In genomic region chr11:59842316-59842715, GRCh38 we compare ENCODE assay signal across 22 cellular contexts. TPM values are rescaled to one million over a fixed set of nuclear protein-coding genes. Genes with fewer than 3 reads are reported as not detected.
A peak's percentile ranks its signal among the peaks of the same experiment; 100 is the strongest.
DNase-seq lines count a peak whose midpoint lies in the region; ATAC-seq, FAIRE-seq and TF ChIP-seq lines count a peak whose summit lies in the region.
"Had no signal": no experiment of that assay in that cellular context is flagged by ENCODE, and none has a peak within 500 bp of the region (broad histone marks: within the 10 kb centered on the region; RNA-seq: fewer than 3 reads in every experiment).

No MANE protein-coding gene starts in this region.

- H3K27ac ChIP-seq in SK-N-SH (ENCODE audit: low read depth in 2 of 2, low read length in 1 of 2) = no peak overlapping the region
- H3K27ac ChIP-seq in K562 (ENCODE audit: extremely low read depth, low read depth, low read length) = no peak overlapping the region
- H3K27ac ChIP-seq: GM23248 had no signal

- H2AFZ ChIP-seq in SK-N-SH (ENCODE audit: low read depth) = no peak overlapping the region
- H2AFZ ChIP-seq in K562 (ENCODE audit: low read depth, low read length) = peak overlapping the region; percentile 69
- H2AFZ ChIP-seq: GM23248 had no signal

- TF ChIP-seq RAD21 in SK-N-SH (IDR thresholded peaks at IDR 0.05; ENCODE audit: low read length) = no peak
- no peak for TF ChIP-seq RAD21 in Ishikawa (IDR thresholded peaks at IDR 0.05; ENCODE audit: low read depth)
- peak in 1 of 2 experiments; percentile 59; a peak in 2 of 4 replicates for TF ChIP-seq RAD21 in K562 (CRISPR knock-in tag; conservative IDR thresholded peaks at IDR 0.05 in 1 of 2, IDR thresholded peaks at IDR 0.05 in 1 of 2)

- H3K4me3 ChIP-seq in SK-N-SH (ENCODE audit: low read depth in 2 of 2, low read length in 1 of 2) (no peak overlapping the region), K562 (no peak overlapping the region)
- H3K4me3 ChIP-seq: GM23248, HAP-1 had no signal

- WGBS in SK-N-SH (ENCODE audit: low lambda C conversion rate) = 25% methylated on average over 12 of the region's 12 CpGs
- 15% methylated on average over 12 of the region's 12 CpGs for whole genome bisulfite sequencing in K562 (ENCODE audit: insufficient coverage, low coverage, missing lambda C conversion rate)

- no peaks in the 10 kb centered on the region for H3K36me3 Mint-ChIP-seq in activated CD8-positive, alpha-beta memory T cell treated with anti-CD3 and anti-CD28 coated beads, Interleukin-2, amount 10 ng/mL, durations not matched to agents 7 days and 5 days
- H3K36me3 Mint-ChIP-seq: CD4-positive, CD25-positive, alpha-beta regulatory T cell; CD8-positive, alpha-beta memory T cell; IgD-negative memory B cell had no signal

- peaks cover 4% of the 10 kb centered on the region for H3K27me3 Mint-ChIP-seq in activated CD8-positive, alpha-beta memory T cell treated with anti-CD3 and anti-CD28 coated beads, Interleukin-2, amount 10 ng/mL, durations not matched to agents 7 days and 5 days

- H3K27ac Mint-ChIP-seq in activated CD8-positive, alpha-beta memory T cell treated with anti-CD3 and anti-CD28 coated beads, Interleukin-2, amount 10 ng/mL, durations not matched to agents 7 days and 5 days = no peak overlapping the region
- H3K27ac Mint-ChIP-seq: CD4-positive, CD25-positive, alpha-beta regulatory T cell; IgD-negative memory B cell had no signal

- H4K20me1 ChIP-seq in SK-N-SH (ENCODE audit: insufficient read depth) (no peaks in the 10 kb centered on the region), K562 (replicated peaks; ENCODE audit: control insufficient read depth, insufficient read depth, low read length) (no peaks in the 10 kb centered on the region)

- H3K9ac ChIP-seq in SK-N-SH = no peak overlapping the region
- peak overlapping the region; percentile 15 to 76; a peak in 2 of 4 replicates for H3K9ac ChIP-seq in K562 (ENCODE audit: insufficient read depth in 1 of 2, low read depth in 2 of 2, low read length in 2 of 2)
- H3K9ac ChIP-seq: GM23248 had no signal

- H3K4me1 ChIP-seq in SK-N-SH (ENCODE audit: control insufficient read depth in 1 of 2, insufficient read depth in 2 of 2, low read depth in 1 of 2, low read length in 1 of 2) (no peaks in the 10 kb centered on the region), K562 (replicated peaks in 1 of 2; ENCODE audit: control insufficient read depth in 2 of 2, insufficient read depth in 2 of 2, low read length in 2 of 2) (peaks cover 4 to 38% of the 10 kb centered on the region in 2 experiments; a peak in 4 of 5 replicates)
- H3K4me1 ChIP-seq: BE2C had no signal

- H3K9me3 ChIP-seq in SK-N-SH (no peaks in the 10 kb centered on the region), K562 (replicated peaks; ENCODE audit: control insufficient read depth, insufficient read depth, low read depth, low read length) (no peaks in the 10 kb centered on the region)
- H3K9me3 ChIP-seq: BE2C, HAP-1 had no signal

- no peaks in the 10 kb centered on the region for H3K9me1 ChIP-seq in K562 (ENCODE audit: control insufficient read depth, insufficient read depth, low read length)

- FAIRE-seq in K562 (lab: Jason Lieb, UNC) = no peak
- FAIRE-seq: A204.1, GM12892, GM18507, HTR-8/SVneo had no signal

- DNase-seq in SK-N-SH (peak; percentile 4), K562 (ENCODE audit: extremely low read depth in 1 of 4, low spot score in 3 of 4) (peak; percentile 44 to 64 (median 56))
- no peak for DNase-seq in activated CD8-positive, alpha-beta memory T cell treated with anti-CD3 and anti-CD28 coated beads, Interleukin-2, amount 10 ng/mL, durations not matched to agents 7 days and 5 days
- DNase-seq: ACHN; BE2C; C1 segment of cervical spinal cord; CD4-positive, CD25-positive, alpha-beta regulatory T cell; CD8-positive, alpha-beta memory T cell; COR-L47; GDM1; GM23248 had no signal

- CTCF ChIA-PET in SK-N-SH (lab: Yijun Ruan, JAX) = interaction anchor here (1.4 kb wide), 1 partner anchor 20 kb away, joined by 3 read pairs; no protein-coding TSS in a partner anchor
- CTCF ChIA-PET in K562 (lab: Yijun Ruan, JAX; ENCODE audit: low intra/inter-chr PET ratio) = no interaction called here
- CTCF ChIA-PET in activated CD8-positive, alpha-beta memory T cell treated with anti-CD3 and anti-CD28 coated beads, Interleukin-2, amount 10 ng/mL, durations not matched to agents 7 days and 5 days (lab: Charles Lee) = no interaction called here

- no peaks in the 10 kb centered on the region for H3K9me2 ChIP-seq in SK-N-SH

- TF ChIP-seq POLR2A in K562 (conservative IDR thresholded peaks at IDR 0.05) = no peak

- H3K9me3 Mint-ChIP-seq in activated CD8-positive, alpha-beta memory T cell treated with anti-CD3 and anti-CD28 coated beads, Interleukin-2, amount 10 ng/mL, durations not matched to agents 7 days and 5 days (ENCODE audit: low read depth) = no peaks in the 10 kb centered on the region
- H3K9me3 Mint-ChIP-seq: CD8-positive, alpha-beta memory T cell; IgD-negative memory B cell had no signal

- ATAC-seq in SK-N-SH treated with all-trans-retinoic acid at 6 μM for 48 hours (no peak), K562 (peak; percentile 47), HG03442 (IDR thresholded peaks at IDR 0.05; ENCODE audit: unreplicated experiment) (no peak)
- no peak for ATAC-seq in activated CD4-positive, CD25-positive, alpha-beta regulatory T cell treated with anti-CD3 and anti-CD28 coated beads, Interleukin-2, amount 50 U/mL, for 24 hours
- ATAC-seq in activated CD8-positive, alpha-beta memory T cell treated with anti-CD3 and anti-CD28 coated beads, Interleukin-2, amount 10 ng/mL, durations not matched to agents 7 days and 5 days = no peak

- H3K4me1 Mint-ChIP-seq in activated CD8-positive, alpha-beta memory T cell treated with anti-CD3 and anti-CD28 coated beads, Interleukin-2, amount 10 ng/mL, durations not matched to agents 7 days and 5 days = peaks cover 2% of the 10 kb centered on the region
- H3K4me1 Mint-ChIP-seq: CD4-positive, CD25-positive, alpha-beta regulatory T cell; CD8-positive, alpha-beta memory T cell; IgD-negative memory B cell had no signal

- TF ChIP-seq CTCF in SK-N-SH (IDR thresholded peaks at IDR 0.05) (no peak), K562 (IDR thresholded peaks at IDR 0.05 in 2 of 3, conservative IDR thresholded peaks at IDR 0.05 in 1 of 3; ENCODE audit: insufficient read depth in 2 of 3, low read depth in 1 of 3, low read length in 3 of 3) (no peak)

- POLR2A ChIA-PET in SK-N-SH (lab: Yijun Ruan, JAX) = no interaction called here
- POLR2A ChIA-PET in K562 (lab: Yijun Ruan, JAX) = no interaction called here

- BruUV-seq in K562 (replicated peaks; lab: Mats Ljungman, UMichigan) = no TSS peak

- in situ Hi-C loops in K562 (cut with MboI) = no loop called here

- H3K79me2 ChIP-seq in SK-N-SH (ENCODE audit: insufficient read depth) (no peaks in the 10 kb centered on the region), K562 (ENCODE audit: control insufficient read depth, insufficient read depth, low read length) (no peaks in the 10 kb centered on the region)

- H3K27me3 ChIP-seq in SK-N-SH (ENCODE audit: insufficient read depth) (no peaks in the 10 kb centered on the region; the same call in 1 of the 2 replicates), K562 (ENCODE audit: control insufficient read depth in 2 of 2, insufficient read depth in 2 of 2, low read length in 2 of 2) (no peaks in the 10 kb centered on the region)
- H3K27me3 ChIP-seq: BE2C had no signal

- H3F3A ChIP-seq in SK-N-SH (replicated peaks; ENCODE audit: insufficient read depth) = no peaks in the 10 kb centered on the region

- H3K4me2 ChIP-seq in SK-N-SH = no peak overlapping the region
- H3K4me2 ChIP-seq in K562 (ENCODE audit: insufficient read depth, low read length) = peak overlapping the region; percentile 70

- no peak overlapping the region for H3K4me3 Mint-ChIP-seq in activated CD8-positive, alpha-beta memory T cell treated with anti-CD3 and anti-CD28 coated beads, Interleukin-2, amount 10 ng/mL, durations not matched to agents 7 days and 5 days
- H3K4me3 Mint-ChIP-seq: CD4-positive, CD25-positive, alpha-beta regulatory T cell; CD8-positive, alpha-beta memory T cell had no signal

- H3K36me3 ChIP-seq in SK-N-SH (replicated peaks in 1 of 2; ENCODE audit: control insufficient read depth in 1 of 2, insufficient read depth in 2 of 2, low read length in 1 of 2) (no peaks in the 10 kb centered on the region), K562 (ENCODE audit: control insufficient read depth, insufficient read depth, low read length) (no peaks in the 10 kb centered on the region)
- H3K36me3 ChIP-seq: BE2C, HAP-1 had no signal

- intact Hi-C loops in K562 (cut with micrococcal nuclease) = no loop called here

- TF ChIP-seq EP300 in SK-N-SH (IDR thresholded peaks at IDR 0.05; ENCODE audit: borderline replicate concordance in 1 of 2, low read depth in 1 of 2, low read length in 1 of 2) (no peak), Ishikawa (IDR thresholded peaks at IDR 0.05; ENCODE audit: borderline replicate concordance) (no peak), K562 (IDR thresholded peaks at IDR 0.05; ENCODE audit: low read length) (no peak)

RNA-seq across cellular contexts. Expression of gene CBLIF, which starts 3.0 kb away (rescaled TPM):
- polyA plus RNA-seq in SK-N-SH (2012; rRNA removed) (not detected in 2 replicates), K562 (2011; rRNA removed) (0.07 and 0.11 TPM in 2 replicates), K562 (2014; fragmentation: Illumina TruSeq; extraction: Trizol) (0.58 and 0.76 TPM in 2 replicates), K562 (2014; fragmentation: Nextera tagmentation; extraction: Ambion mirVana) (under 1 TPM; 0.39 to 0.83 TPM), K562 (2014; rRNA removed) (0.49 and 0.54 TPM in 2 replicates)
- polyA plus RNA-seq in SK-N-SH (2012; cell fraction: cytosol; rRNA removed) = not detected in 2 replicates
- polyA plus RNA-seq in SK-N-SH (2012; cell fraction: nucleus; rRNA removed) = not detected in 2 replicates
- not detected in 2 replicates for total RNA-seq in K562 (2011; cell fraction: chromatin; rRNA removed; ENCODE audit: low replicate concordance)
- 0.33 TPM in 1 of 2 replicates, not detected in the other for total RNA-seq in K562 (2011; cell fraction: nucleolus; rRNA removed)
- not detected in 2 replicates for total RNA-seq in K562 (2011; cell fraction: nucleoplasm; rRNA removed)
- total RNA-seq in K562 (2014; rRNA removed) (0.23 and 0.37 TPM in 2 replicates), K562 (2014; rRNA removed; fragmentation: Illumina TruSeq; extraction: Trizol) (0.45 and 0.58 TPM in 2 replicates), K562 (2015; rRNA removed; fragmentation: Illumina TruSeq; extraction: Trizol) (0.40 and 0.53 TPM in 2 replicates), K562 (2021) (0.62 and 0.72 TPM in 2 replicates)
- polyA plus RNA-seq in K562 (2011; cell fraction: cytosol; rRNA removed) = 0.24 TPM in 1 of 2 replicates, not detected in the other
- 0.40 TPM in 1 of 2 replicates, not detected in the other for polyA plus RNA-seq in K562 (2011; cell fraction: nucleus; rRNA removed)
- polyA plus RNA-seq in K562 (2012) = 0.14 and 0.20 TPM in 2 replicates
- polyA minus RNA-seq in K562 (2011; rRNA and poly(A)+ RNA removed) = 0.35 TPM in 1 of 2 replicates, not detected in the other
- polyA minus RNA-seq in K562 (2011; cell fraction: cytosol; rRNA and poly(A)+ RNA removed) = not detected in 2 replicates
- polyA minus RNA-seq in K562 (2011; cell fraction: nucleus; rRNA and poly(A)+ RNA removed) = not detected in 2 replicates
- not detected for total RNA-seq in activated CD8-positive, alpha-beta memory T cell treated with anti-CD3 and anti-CD28 coated beads, Interleukin-2, amount 10 ng/mL, durations not matched to agents 7 days and 5 days
- total RNA-seq: CD4-positive, CD25-positive, alpha-beta regulatory T cell; CD8-positive, alpha-beta memory T cell; GM23248; H4 had no signal
- polyA plus RNA-seq: CD4-positive, CD25-positive, alpha-beta regulatory T cell; CD8-positive, alpha-beta memory T cell; GM23248; IgD-negative memory B cell had no signal

RNA-seq across cellular contexts. Expression of gene TCN1, which starts 24.0 kb away (rescaled TPM):
- polyA plus RNA-seq in SK-N-SH (2012; rRNA removed) (0.03 TPM in 1 of 2 replicates, not detected in the other), K562 (2011; rRNA removed) (0.63 and 1.4 TPM in 2 replicates), K562 (2014; fragmentation: Illumina TruSeq; extraction: Trizol) (9.5 and 10.4 TPM in 2 replicates), K562 (2014; fragmentation: Nextera tagmentation; extraction: Ambion mirVana) (10 to 100 TPM; 19.0 to 25.9 TPM), K562 (2014; rRNA removed) (4.8 and 5.1 TPM in 2 replicates)
- not detected in 2 replicates for polyA plus RNA-seq in SK-N-SH (2012; cell fraction: cytosol; rRNA removed)
- polyA plus RNA-seq in SK-N-SH (2012; cell fraction: nucleus; rRNA removed) = not detected in 2 replicates
- 0.51 and 0.55 TPM in 2 replicates for total RNA-seq in K562 (2011; cell fraction: chromatin; rRNA removed; ENCODE audit: low replicate concordance)
- 0.66 and 0.67 TPM in 2 replicates for total RNA-seq in K562 (2011; cell fraction: nucleolus; rRNA removed)
- 1.1 and 1.2 TPM in 2 replicates for total RNA-seq in K562 (2011; cell fraction: nucleoplasm; rRNA removed)
- total RNA-seq in K562 (2014; rRNA removed) (3.8 TPM in 2 replicates), K562 (2014; rRNA removed; fragmentation: Illumina TruSeq; extraction: Trizol) (7.1 and 8.0 TPM in 2 replicates), K562 (2015; rRNA removed; fragmentation: Illumina TruSeq; extraction: Trizol) (17.9 and 18.8 TPM in 2 replicates), K562 (2021) (4.6 and 6.6 TPM in 2 replicates)
- polyA plus RNA-seq in K562 (2011; cell fraction: cytosol; rRNA removed) = 0.57 and 1.6 TPM in 2 replicates
- 0.46 and 0.94 TPM in 2 replicates for polyA plus RNA-seq in K562 (2011; cell fraction: nucleus; rRNA removed)
- 23.1 and 72.9 TPM in 2 replicates for polyA plus RNA-seq in K562 (2012)
- polyA minus RNA-seq in K562 (2011; rRNA and poly(A)+ RNA removed) = 0.74 and 1.6 TPM in 2 replicates
- 4.6 TPM in 1 of 2 replicates, not detected in the other for polyA minus RNA-seq in K562 (2011; cell fraction: cytosol; rRNA and poly(A)+ RNA removed)
- 0.33 TPM in 1 of 2 replicates, not detected in the other for polyA minus RNA-seq in K562 (2011; cell fraction: nucleus; rRNA and poly(A)+ RNA removed)
- total RNA-seq in activated CD8-positive, alpha-beta memory T cell treated with anti-CD3 and anti-CD28 coated beads, Interleukin-2, amount 10 ng/mL, durations not matched to agents 7 days and 5 days = not detected
- total RNA-seq: CD8-positive, alpha-beta memory T cell; GM23248; H4 had no signal
- polyA plus RNA-seq: CD8-positive, alpha-beta memory T cell; GM23248; IgD-negative memory B cell had no signal

RNA-seq across cellular contexts. Expression of gene MRPL16, which starts 31.7 kb away (rescaled TPM):
- polyA plus RNA-seq in SK-N-SH (2012; rRNA removed) (70.1 and 77.6 TPM in 2 replicates), K562 (2011; rRNA removed) (106 and 172 TPM in 2 replicates), K562 (2014; fragmentation: Illumina TruSeq; extraction: Trizol) (209 and 212 TPM in 2 replicates), K562 (2014; fragmentation: Nextera tagmentation; extraction: Ambion mirVana) (10 to 100 TPM; 63.3 to 99.3 TPM), K562 (2014; rRNA removed) (191 and 196 TPM in 2 replicates)
- polyA plus RNA-seq in SK-N-SH (2012; cell fraction: cytosol; rRNA removed) = 83.3 and 91.2 TPM in 2 replicates
- 46.4 and 50.2 TPM in 2 replicates for polyA plus RNA-seq in SK-N-SH (2012; cell fraction: nucleus; rRNA removed)
- total RNA-seq in K562 (2011; cell fraction: chromatin; rRNA removed; ENCODE audit: low replicate concordance) = 44.3 and 58.4 TPM in 2 replicates
- total RNA-seq in K562 (2011; cell fraction: nucleolus; rRNA removed) = 43.0 and 45.4 TPM in 2 replicates
- total RNA-seq in K562 (2011; cell fraction: nucleoplasm; rRNA removed) = 63.6 and 81.8 TPM in 2 replicates
- total RNA-seq in K562 (2014; rRNA removed) (166 and 202 TPM in 2 replicates), K562 (2014; rRNA removed; fragmentation: Illumina TruSeq; extraction: Trizol) (157 and 158 TPM in 2 replicates), K562 (2015; rRNA removed; fragmentation: Illumina TruSeq; extraction: Trizol) (139 and 146 TPM in 2 replicates), K562 (2021) (157 and 168 TPM in 2 replicates)
- 79.0 and 152 TPM in 2 replicates for polyA plus RNA-seq in K562 (2011; cell fraction: cytosol; rRNA removed)
- 60.6 and 127 TPM in 2 replicates for polyA plus RNA-seq in K562 (2011; cell fraction: nucleus; rRNA removed)
- polyA plus RNA-seq in K562 (2012) = 108 and 136 TPM in 2 replicates
- 66.3 and 111 TPM in 2 replicates for polyA minus RNA-seq in K562 (2011; rRNA and poly(A)+ RNA removed)
- 36.9 and 52.2 TPM in 2 replicates for polyA minus RNA-seq in K562 (2011; cell fraction: cytosol; rRNA and poly(A)+ RNA removed)
- 16.4 and 34.3 TPM in 2 replicates for polyA minus RNA-seq in K562 (2011; cell fraction: nucleus; rRNA and poly(A)+ RNA removed)
- total RNA-seq in activated CD8-positive, alpha-beta memory T cell treated with anti-CD3 and anti-CD28 coated beads, Interleukin-2, amount 10 ng/mL, durations not matched to agents 7 days and 5 days = 100 to 1,000 TPM in 1 of 2 experiments, 10 to 100 TPM in 1; 76.5 to 102 TPM

RNA-seq across cellular contexts. Expression of gene OOSP3, which starts 36.3 kb away (rescaled TPM):
- polyA plus RNA-seq in SK-N-SH (2012; rRNA removed) (not detected in 2 replicates), K562 (2011; rRNA removed) (0.09 and 0.15 TPM in 2 replicates), K562 (2014; fragmentation: Illumina TruSeq; extraction: Trizol) (0.21 TPM in 1 of 2 replicates, not detected in the other), K562 (2014; fragmentation: Nextera tagmentation; extraction: Ambion mirVana) (under 1 TPM in 1 of 2 experiments, not detected in 1; 0.32 TPM), K562 (2014; rRNA removed) (0.09 TPM in 1 of 2 replicates, not detected in the other)
- not detected in 2 replicates for polyA plus RNA-seq in SK-N-SH (2012; cell fraction: cytosol; rRNA removed)
- polyA plus RNA-seq in SK-N-SH (2012; cell fraction: nucleus; rRNA removed) = not detected in 2 replicates
- not detected in 2 replicates for total RNA-seq in K562 (2011; cell fraction: chromatin; rRNA removed; ENCODE audit: low replicate concordance)
- not detected in 2 replicates for total RNA-seq in K562 (2011; cell fraction: nucleolus; rRNA removed)
- not detected in 2 replicates for total RNA-seq in K562 (2011; cell fraction: nucleoplasm; rRNA removed)
- total RNA-seq in K562 (2014; rRNA removed) (not detected in 2 replicates), K562 (2014; rRNA removed; fragmentation: Illumina TruSeq; extraction: Trizol) (not detected in 2 replicates), K562 (2015; rRNA removed; fragmentation: Illumina TruSeq; extraction: Trizol) (not detected in 2 replicates), K562 (2021) (not detected in 2 replicates)
- polyA plus RNA-seq in K562 (2011; cell fraction: cytosol; rRNA removed) = 0.09 and 0.12 TPM in 2 replicates
- not detected in 2 replicates for polyA plus RNA-seq in K562 (2011; cell fraction: nucleus; rRNA removed)
- 0.28 TPM in 1 of 2 replicates, not detected in the other for polyA plus RNA-seq in K562 (2012)
- polyA minus RNA-seq in K562 (2011; rRNA and poly(A)+ RNA removed) = not detected in 2 replicates
- not detected in 2 replicates for polyA minus RNA-seq in K562 (2011; cell fraction: cytosol; rRNA and poly(A)+ RNA removed)
- not detected in 2 replicates for polyA minus RNA-seq in K562 (2011; cell fraction: nucleus; rRNA and poly(A)+ RNA removed)
- total RNA-seq in activated CD8-positive, alpha-beta memory T cell treated with anti-CD3 and anti-CD28 coated beads, Interleukin-2, amount 10 ng/mL, durations not matched to agents 7 days and 5 days = not detected
- total RNA-seq: CD4-positive, CD25-positive, alpha-beta regulatory T cell; CD8-positive, alpha-beta memory T cell; GM23248; H4 had no signal
- polyA plus RNA-seq: CD4-positive, CD25-positive, alpha-beta regulatory T cell; CD8-positive, alpha-beta memory T cell; GM23248; IgD-negative memory B cell had no signal

Comparison
In these comparisons a context has a peak if more than half of its experiments do, and no peak if none do; other contexts are left out.
1. Of the 27 proteins assayed by ChIP-seq in both K562 and SK-N-SH: peak only in K562: none; only in SK-N-SH: none; in both: NFIC; in neither: 25; mixed calls (peak in some experiments, not most) for 1.